ENCODE assay signal across 13 cellular contexts in the genomic region with DNA sequence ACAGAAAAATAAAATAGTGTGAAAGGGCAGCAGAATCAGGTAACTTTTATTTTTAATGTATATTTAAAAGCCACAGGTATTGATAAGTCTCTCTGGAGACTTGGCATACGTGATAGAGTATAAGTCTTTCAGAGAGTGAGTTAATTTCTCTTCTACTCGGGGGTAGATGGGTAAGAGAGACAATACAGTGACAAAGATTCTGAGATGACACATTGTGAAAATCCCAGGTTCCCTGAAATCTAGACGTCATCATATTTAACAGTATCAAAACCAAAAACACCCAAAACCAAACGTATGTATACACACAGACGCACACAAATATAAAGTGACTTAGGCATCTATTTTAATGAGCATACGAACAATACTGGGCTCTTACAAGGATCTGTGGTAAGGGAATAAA.
"Had no signal": no experiment of that assay in that cellular context is flagged by ENCODE, and none has a peak within 500 bp of the region (broad histone marks: within the 10 kb centered on the region; RNA-seq: fewer than 3 reads in every experiment).

No MANE protein-coding gene starts in this region.

- H3K27me3 Mint-ChIP-seq: stimulated activated memory B cell treated with anti-CD40 and anti-IgM and Interleukin-4, amounts not matched to agents 10 μg/mL and 1 μg/mL and 100 μg/mL, for 72 hours had no signal

- H3K9me3 ChIP-seq: adrenal gland, tibial nerve, uterus had no signal

- H3K4me1 ChIP-seq: adrenal gland, tibial nerve, uterus had no signal

- H3K27ac ChIP-seq: adrenal gland, dorsolateral prefrontal cortex, tibial nerve, uterus had no signal

- DNase-seq: adrenal gland, dorsolateral prefrontal cortex, endodermal cell, head of caudate nucleus, kidney glomerular epithelial cell, left ventricle myocardium superior, mesendoderm, nucleus accumbens, substantia nigra, uterus had no signal

- H3K27me3 ChIP-seq: adrenal gland, dorsolateral prefrontal cortex, tibial nerve, uterus had no signal

- H3K4me3 Mint-ChIP-seq: endodermal cell; nephron; stimulated activated memory B cell treated with anti-CD40 and anti-IgM and Interleukin-4, amounts not matched to agents 10 μg/mL and 1 μg/mL and 100 μg/mL, for 72 hours had no signal

- H3K36me3 ChIP-seq: uterus had no signal

- ATAC-seq: left ventricle myocardium superior; stimulated activated memory B cell treated with anti-CD40 and anti-IgM and Interleukin-4, amounts not matched to agents 10 μg/mL and 1 μg/mL and 100 μg/mL, for 72 hours had no signal

- H3K9me3 Mint-ChIP-seq: endodermal cell; nephron; stimulated activated memory B cell treated with anti-CD40 and anti-IgM and Interleukin-4, amounts not matched to agents 10 μg/mL and 1 μg/mL and 100 μg/mL, for 72 hours had no signal

- H3K27ac Mint-ChIP-seq: endodermal cell; nephron; stimulated activated memory B cell treated with anti-CD40 and anti-IgM and Interleukin-4, amounts not matched to agents 10 μg/mL and 1 μg/mL and 100 μg/mL, for 72 hours had no signal

- H3K4me1 Mint-ChIP-seq: endodermal cell; nephron; stimulated activated memory B cell treated with anti-CD40 and anti-IgM and Interleukin-4, amounts not matched to agents 10 μg/mL and 1 μg/mL and 100 μg/mL, for 72 hours had no signal

- H3K4me3 ChIP-seq: adrenal gland, dorsolateral prefrontal cortex, tibial nerve, uterus had no signal
